In genomic region chr13:113596321-113597200, GRCh38 we compare ENCODE assay signal across 17 cellular contexts. TPM values are rescaled to one million over a fixed set of nuclear protein-coding genes. Genes with fewer than 3 reads are reported as not detected.
DNase-seq lines count a peak whose midpoint lies in the region; ATAC-seq and TF ChIP-seq lines count a peak whose summit lies in the region.
"Had no signal": no experiment of that assay in that cellular context is flagged by ENCODE, and none has a peak within 500 bp of the region (broad histone marks: within the 10 kb centered on the region; RNA-seq: fewer than 3 reads in every experiment).

No MANE protein-coding gene starts in this region.

- H3K4me3 Mint-ChIP-seq in CD14-positive monocyte, result no peak overlapping the region
- H3K4me3 Mint-ChIP-seq: T-helper 2 cell treated with Interferon-gamma antibody and Interleukin-4, amounts not matched to agents 5 μg/mL and 100 μg/mL, for 36 hours had no signal

- H3K27ac ChIP-seq in RWPE2 (ENCODE audit: poor library complexity, severe bottlenecking), result no peak overlapping the region
- H3K27ac ChIP-seq in sigmoid colon, result no peak overlapping the region
- no peak overlapping the region for H3K27ac ChIP-seq in OCI-LY7 (ENCODE audit: low read depth, low read length, poor library complexity, severe bottlenecking)
- H3K27ac ChIP-seq: colonic mucosa, esophagus squamous epithelium, uterus had no signal

- no peak overlapping the region for H3K27ac Mint-ChIP-seq in CD14-positive monocyte
- H3K27ac Mint-ChIP-seq: progenitor cell of endocrine pancreas; T-helper 2 cell treated with Interferon-gamma antibody and Interleukin-4, amounts not matched to agents 5 μg/mL and 100 μg/mL, for 36 hours had no signal

- H3K9me2 ChIP-seq in OCI-LY7 (ENCODE audit: insufficient read depth, low read length), result no peaks in the 10 kb centered on the region

- no peak overlapping the region for H3K4me3 ChIP-seq in RWPE2 (ENCODE audit: severe bottlenecking)
- no peak overlapping the region for H3K4me3 ChIP-seq in sigmoid colon
- no peak overlapping the region for H3K4me3 ChIP-seq in OCI-LY7 (ENCODE audit: low read depth, low read length, poor library complexity, severe bottlenecking)
- H3K4me3 ChIP-seq: colonic mucosa, esophagus squamous epithelium, uterus had no signal

- ATAC-seq in RWPE2 (ENCODE audit: low read depth) (no peak), GM21360 (IDR thresholded peaks at IDR 0.05; ENCODE audit: unreplicated experiment) (no peak), GM21825 (IDR thresholded peaks at IDR 0.05; ENCODE audit: unreplicated experiment) (no peak)

- DNase-seq in CD14-positive monocyte (ENCODE audit: low spot score), result peak; percentile 27
- peak; percentile 56 for DNase-seq in RWPE2 (ENCODE audit: low spot score)
- DNase-seq in islet precursor cell, result peak; percentile 44
- peak; percentile 53 for DNase-seq in sigmoid colon
- no peak for DNase-seq in OCI-LY7 (ENCODE audit: low spot score)
- DNase-seq: activated CD4-positive, alpha-beta T cell treated with anti-CD3 and anti-CD28 coated beads, Interleukin-2, amount 50 U/mL, for 1 hour; amniotic stem cell; colonic mucosa; esophagus squamous epithelium; NCI-H1105 treated with DMSO at 0.1 percent for 48 hours; NCI-H2081; NCI-H82 had no signal

- WGBS in sigmoid colon, 2 donors, result 95 to 96% methylated on average over 27 of the region's 27 CpGs

- no peak overlapping the region for H3K4me2 ChIP-seq in OCI-LY7 (ENCODE audit: low read length)

- intact Hi-C loops in CD14-positive monocyte (cut with micrococcal nuclease), result no loop called here
- intact Hi-C loops in sigmoid colon (cut with DNase I), result no loop called here
- intact Hi-C loops in OCI-LY7 (cut with micrococcal nuclease; ENCODE audit: unreplicated experiment), result no loop called here

- peaks cover 56% of the 10 kb centered on the region for H3K36me3 ChIP-seq in RWPE2 (ENCODE audit: low read depth)
- H3K36me3 ChIP-seq in sigmoid colon, result peaks cover 0 to 18% (median 0%) of the 10 kb centered on the region in 4 donors
- peaks cover 81% of the 10 kb centered on the region for H3K36me3 ChIP-seq in OCI-LY7 (ENCODE audit: insufficient read depth, low read length)
- H3K36me3 ChIP-seq: colonic mucosa, uterus had no signal

- no peak for TF ChIP-seq CTCF in CD14-positive monocyte (IDR thresholded peaks at IDR 0.05)
- no peak for TF ChIP-seq CTCF in RWPE2 (IDR thresholded peaks at IDR 0.05; ENCODE audit: poor library complexity, severe bottlenecking)
- TF ChIP-seq CTCF in sigmoid colon (IDR thresholded peaks at IDR 0.05), result no peak
- no peak for TF ChIP-seq CTCF in OCI-LY7 (conservative IDR thresholded peaks at IDR 0.05; ENCODE audit: low read length)

- no TSS peak for BruUV-seq in OCI-LY7 (replicated peaks; lab: Mats Ljungman, UMichigan)

- no peaks in the 10 kb centered on the region for H3K4me1 Mint-ChIP-seq in CD14-positive monocyte

- TF ChIP-seq EP300 in sigmoid colon (IDR thresholded peaks at IDR 0.05), result no peak

- CTCF ChIA-PET in OCI-LY7 (lab: Charles Lee; ENCODE audit: unreplicated experiment), result no interaction called here

- POLR2A ChIA-PET in OCI-LY7 (lab: Charles Lee), result no interaction called here

- H2AFZ ChIP-seq in OCI-LY7 (ENCODE audit: low read length), result no peak overlapping the region

- peaks cover 14 to 32% (median 21%) of the 10 kb centered on the region in 7 donors for H3K9me3 Mint-ChIP-seq in CD14-positive monocyte
- H3K9me3 Mint-ChIP-seq: T-helper 2 cell treated with Interferon-gamma antibody and Interleukin-4, amounts not matched to agents 5 μg/mL and 100 μg/mL, for 36 hours had no signal

- no peaks in the 10 kb centered on the region for H3K27me3 ChIP-seq in RWPE2 (ENCODE audit: insufficient read depth, poor library complexity, severe bottlenecking)
- no peaks in the 10 kb centered on the region for H3K27me3 ChIP-seq in sigmoid colon
- H3K27me3 ChIP-seq: colonic mucosa, esophagus squamous epithelium, uterus had no signal

- H3K9me3 ChIP-seq in RWPE2 (ENCODE audit: severe bottlenecking) (no peaks in the 10 kb centered on the region), sigmoid colon (no peaks in the 10 kb centered on the region), OCI-LY7 (ENCODE audit: low read length) (no peaks in the 10 kb centered on the region)
- H3K9me3 ChIP-seq: colonic mucosa, esophagus squamous epithelium, uterus had no signal

- H4K20me1 ChIP-seq in OCI-LY7 (ENCODE audit: insufficient read depth, low read length), result no peaks in the 10 kb centered on the region

- peaks cover 0 to 9% (median 0%) of the 10 kb centered on the region in 3 donors for H3K27me3 Mint-ChIP-seq in CD14-positive monocyte (ENCODE audit: low read depth in 3 of 3)
- H3K27me3 Mint-ChIP-seq: progenitor cell of endocrine pancreas had no signal

- no peak for TF ChIP-seq POLR2A in sigmoid colon (IDR thresholded peaks at IDR 0.05)

- H3K4me1 ChIP-seq in RWPE2 (ENCODE audit: insufficient read depth, poor library complexity, severe bottlenecking) (no peaks in the 10 kb centered on the region), sigmoid colon (no peaks in the 10 kb centered on the region), OCI-LY7 (ENCODE audit: insufficient read depth, low read length, poor library complexity, severe bottlenecking) (no peaks in the 10 kb centered on the region)
- H3K4me1 ChIP-seq: colonic mucosa, esophagus squamous epithelium, uterus had no signal

- H3K79me2 ChIP-seq in OCI-LY7 (ENCODE audit: insufficient read depth, low read depth, low read length), result peaks cover 31% of the 10 kb centered on the region

- H3K36me3 Mint-ChIP-seq in CD14-positive monocyte, result peaks cover 45 to 77% of the 10 kb centered on the region in 2 donors

RNA-seq across cellular contexts. Expression of gene TFDP1, which starts 12.0 kb away (rescaled TPM):
- 10 to 100 TPM; 37.6 to 54.0 TPM for polyA plus RNA-seq in CD14-positive monocyte
- 10 to 100 TPM; 26.5 to 46.0 (median 33.8) TPM for total RNA-seq in sigmoid colon
- 10 to 100 TPM; 40.2 to 57.1 (median 54.6) TPM for polyA plus RNA-seq in sigmoid colon
- 81.2 and 87.9 TPM in 2 replicates for total RNA-seq in OCI-LY7 (2014; rRNA removed; shearing (Covaris generic))
- 111 and 119 TPM in 2 replicates for total RNA-seq in OCI-LY7 (2022)
